Comparison of ENCODE assay signal across 17 cellular contexts in the genomic region with DNA sequence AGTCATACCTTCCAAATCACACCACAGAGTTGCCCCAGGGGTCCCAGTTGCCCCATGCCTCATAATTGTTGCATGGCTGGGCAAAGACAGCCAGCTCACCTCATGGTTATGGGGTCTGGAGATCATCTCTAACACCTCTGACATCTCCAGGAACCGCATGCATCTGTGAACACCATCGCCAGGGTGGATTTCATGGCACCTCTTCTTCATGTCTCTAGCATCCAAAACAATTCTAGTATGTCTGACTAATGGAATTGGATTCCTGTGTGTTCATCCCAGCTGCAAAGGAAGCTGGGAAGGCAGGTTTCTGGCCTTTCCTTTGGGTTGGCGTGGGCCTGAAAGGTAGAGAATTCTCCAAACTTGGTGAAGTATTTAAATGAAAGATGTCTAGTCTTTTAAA.
DNase-seq lines count a peak whose midpoint lies in the region; ATAC-seq and TF ChIP-seq lines count a peak whose summit lies in the region.
"Had no signal": no experiment of that assay in that cellular context is flagged by ENCODE, and none has a peak within 500 bp of the region (broad histone marks: within the 10 kb centered on the region; RNA-seq: fewer than 3 reads in every experiment).

No MANE protein-coding gene starts in this region.

- no peak overlapping the region for H3K4me3 Mint-ChIP-seq in activated T-helper 17 cell treated with anti-CD3 and anti-CD28 coated beads, Interleukin-2, amount 50 U/mL, for 72 hours
- H3K4me3 Mint-ChIP-seq: CD4-positive, alpha-beta memory T cell had no signal

- no peak for DNase-seq in AG04450 (ENCODE audit: low read depth, low spot score)
- peak; percentile 32 for DNase-seq in HT1080 (ENCODE audit: low read depth)
- peak; percentile 84 for DNase-seq in islet precursor cell
- DNase-seq in HEK293T (ENCODE audit: extremely low spot score) = no peak
- no peak for DNase-seq in DMS 273 treated with DMSO at 0.1 percent for 48 hours (lab: John Stamatoyannopoulos, UW)
- no peak for DNase-seq in NCI-H345 (lab: John Stamatoyannopoulos, UW)
- DNase-seq: 8988T; CD4-positive, alpha-beta memory T cell; H7; KBM-7; MV-4-11; NCI-H187; NCI-H2107; NCI-H524 treated with DMSO at 0.1 percent for 48 hours; PC-9 had no signal

- no peaks in the 10 kb centered on the region for H3K27me3 ChIP-seq in AG04450 (ENCODE audit: control insufficient read depth, insufficient read depth, low read length)

- CTCF ChIA-PET in AG04450 (lab: Charles Lee) (no interaction called here), HEK293T (lab: Yijun Ruan, JAX) (no interaction called here)

- H3K36me3 Mint-ChIP-seq in activated T-helper 17 cell treated with anti-CD3 and anti-CD28 coated beads, Interleukin-2, amount 50 U/mL, for 72 hours (ENCODE audit: low read depth) = no peaks in the 10 kb centered on the region
- H3K36me3 Mint-ChIP-seq: CD4-positive, alpha-beta memory T cell had no signal

- no peaks in the 10 kb centered on the region for H3K9me3 ChIP-seq in AG04450 (ENCODE audit: control insufficient read depth, insufficient read depth, low read length)

- peaks cover 28% of the 10 kb centered on the region for H3K4me1 Mint-ChIP-seq in activated T-helper 17 cell treated with anti-CD3 and anti-CD28 coated beads, Interleukin-2, amount 50 U/mL, for 72 hours

- H3K9me3 Mint-ChIP-seq in activated T-helper 17 cell treated with anti-CD3 and anti-CD28 coated beads, Interleukin-2, amount 50 U/mL, for 72 hours = peaks cover 8% of the 10 kb centered on the region

- ATAC-seq in activated T-helper 17 cell treated with anti-CD3 and anti-CD28 coated beads, Interleukin-2, amount 50 U/mL, for 72 hours (replicated peaks) = no peak
- ATAC-seq in GM21515 (IDR thresholded peaks at IDR 0.05; ENCODE audit: unreplicated experiment) = no peak

- no peak overlapping the region for H3K4me3 ChIP-seq in AG04450 (ENCODE audit: low read depth, low read length)
- H3K4me3 ChIP-seq: PC-9 had no signal

- POLR2A ChIA-PET in AG04450 (lab: Yijun Ruan, JAX) = interaction anchor here (0.7 to 1.8 kb wide), 2 partner anchors 9 to 14 kb away, joined by 3 to 5 read pairs; no protein-coding TSS in a partner anchor
- POLR2A ChIA-PET in HEK293T (lab: Yijun Ruan, JAX) = interaction anchor here (0.6 kb wide), 1 partner anchor 453 kb away, joined by 3 read pairs; no protein-coding TSS in a partner anchor

- H3K27me3 Mint-ChIP-seq in activated T-helper 17 cell treated with anti-CD3 and anti-CD28 coated beads, Interleukin-2, amount 50 U/mL, for 72 hours = no peaks in the 10 kb centered on the region

- no peak for TF ChIP-seq CTCF in AG04450 (IDR thresholded peaks at IDR 0.05; ENCODE audit: low read depth, low read length)

- peak overlapping the region; percentile 83 for H3K27ac Mint-ChIP-seq in activated T-helper 17 cell treated with anti-CD3 and anti-CD28 coated beads, Interleukin-2, amount 50 U/mL, for 72 hours

- H3K27ac ChIP-seq in AG04450 (ENCODE audit: low read depth, low read length) = peak overlapping the region; percentile 21
- H3K27ac ChIP-seq: PC-9 had no signal

TF ChIP-seq in HEK293T, 16 proteins besides CTCF, POLR2A, EP300 and RAD21:
- no peak for TF ChIP-seq TARDBP (IDR thresholded peaks at IDR 0.05)
- no peak for TF ChIP-seq FOXM1 (IDR thresholded peaks at IDR 0.05; ENCODE audit: borderline replicate concordance)
- no peak for TF ChIP-seq LEF1 (IDR thresholded peaks at IDR 0.05; ENCODE audit: borderline replicate concordance)
- no peak for TF ChIP-seq HDGF (IDR thresholded peaks at IDR 0.05; ENCODE audit: borderline replicate concordance)
- no peak for TF ChIP-seq CTBP1 (IDR thresholded peaks at IDR 0.05; ENCODE audit: borderline replicate concordance)
- no peak for TF ChIP-seq L3MBTL2 (conservative IDR thresholded peaks at IDR 0.05)
- no peak for TF ChIP-seq NFRKB (IDR thresholded peaks at IDR 0.05)
- no peak for TF ChIP-seq ZNF384 (IDR thresholded peaks at IDR 0.05)
- TF ChIP-seq PKNOX1 (IDR thresholded peaks at IDR 0.05) = no peak
- no peak for TF ChIP-seq FOXK2 (IDR thresholded peaks at IDR 0.05)
TF ChIP-seq in HEK293T: peak in this region for 0.

Comparison
In these comparisons a context has a peak if more than half of its experiments do, and no peak if none do; other contexts are left out.
1. DNase-seq: peak in HT1080 (single experiment) and islet precursor cell (single experiment); none in AG04450 (single experiment), HEK293T (single experiment), DMS 273 treated with DMSO at 0.1 percent for 48 hours (single experiment) and NCI-H345 (single experiment).